9 cellular contexts compared by ENCODE assay signal in the genomic region with DNA sequence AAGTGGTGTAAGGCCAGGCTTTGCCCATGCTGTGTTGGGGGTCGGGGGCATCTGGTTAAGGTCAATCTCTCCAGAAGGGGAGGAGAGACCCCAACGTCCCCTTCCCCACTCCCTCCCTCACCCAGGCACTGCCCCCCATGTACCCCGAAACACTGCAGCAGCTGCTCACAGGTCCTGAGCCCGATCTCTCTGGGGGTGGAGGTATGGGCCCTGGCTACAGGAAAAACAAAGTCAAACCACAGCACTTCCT. TPM values are rescaled to one million over a fixed set of nuclear protein-coding genes. Genes with fewer than 3 reads are reported as not detected.
DNase-seq lines count a peak whose midpoint lies in the region; ATAC-seq and TF ChIP-seq lines count a peak whose summit lies in the region.
"Had no signal": no experiment of that assay in that cellular context is flagged by ENCODE, and none has a peak within 500 bp of the region (broad histone marks: within the 10 kb centered on the region; RNA-seq: fewer than 3 reads in every experiment).

No MANE protein-coding gene starts in this region.

- H2AFZ ChIP-seq in mesenchymal stem cell (ENCODE audit: low read depth, low read length): no peak overlapping the region

- H3K4me3 ChIP-seq in cardiac muscle cell (no peak overlapping the region), mesenchymal stem cell (ENCODE audit: insufficient read depth in 1 of 2, low read depth in 1 of 2, low read length in 2 of 2) (no peak overlapping the region), upper lobe of right lung (no peak overlapping the region)

- H3K79me1 ChIP-seq in mesenchymal stem cell (replicated peaks; ENCODE audit: low read length, poor library complexity, severe bottlenecking): no peaks in the 10 kb centered on the region

- H3K9me3 ChIP-seq in cardiac muscle cell (ENCODE audit: low read depth): no peaks in the 10 kb centered on the region
- H3K9me3 ChIP-seq in mesenchymal stem cell (ENCODE audit: control insufficient read depth, low read length): no peaks in the 10 kb centered on the region
- H3K9me3 ChIP-seq in upper lobe of right lung: no peaks in the 10 kb centered on the region

- H3K36me3 Mint-ChIP-seq in activated T-helper 2 cell treated with anti-CD3 and anti-CD28 coated beads, Interferon-gamma antibody, Interleukin-2, Interleukin-4, amounts not matched to agents 10 μg/mL and 5 μg/mL and 100 μg/mL, durations not matched to agents 14 hours and 24 hours and 36 hours (ENCODE audit: low read depth): peaks cover 32% of the 10 kb centered on the region

- H4K8ac ChIP-seq in mesenchymal stem cell (ENCODE audit: low read length): peak overlapping the region; percentile 19

- H3K9ac ChIP-seq in mesenchymal stem cell (ENCODE audit: low read length): no peak overlapping the region

- H3K4ac ChIP-seq in mesenchymal stem cell (ENCODE audit: low read depth in 1 of 2, low read length in 2 of 2): peak overlapping the region in 1 of 2 experiments; percentile 41

- H3K9me3 Mint-ChIP-seq in activated T-helper 2 cell treated with anti-CD3 and anti-CD28 coated beads, Interferon-gamma antibody, Interleukin-2, Interleukin-4, amounts not matched to agents 10 μg/mL and 5 μg/mL and 100 μg/mL, durations not matched to agents 14 hours and 24 hours and 36 hours: no peaks in the 10 kb centered on the region

- H3K36me3 ChIP-seq in cardiac muscle cell (peaks cover 7% of the 10 kb centered on the region), mesenchymal stem cell (ENCODE audit: control insufficient read depth in 1 of 2, insufficient read depth in 2 of 2, low read depth in 1 of 2, low read length in 2 of 2) (peaks cover 21 to 47% of the 10 kb centered on the region in 2 experiments), upper lobe of right lung (peaks cover 19% of the 10 kb centered on the region)

- 78% methylated on average over 3 of the region's 4 CpGs for WGBS in mesenchymal stem cell

- H3K27me3 ChIP-seq in cardiac muscle cell (no peaks in the 10 kb centered on the region), mesenchymal stem cell (ENCODE audit: control insufficient read depth in 1 of 2, insufficient read depth in 1 of 2, low read length in 2 of 2) (peaks cover 0 to 16% of the 10 kb centered on the region in 2 experiments), upper lobe of right lung (no peaks in the 10 kb centered on the region)

- peak overlapping the region; percentile 30 for H3K4me2 ChIP-seq in mesenchymal stem cell (ENCODE audit: low read length, poor library complexity, severe bottlenecking)

- H2BK15ac ChIP-seq in mesenchymal stem cell (ENCODE audit: low read depth, poor library complexity, severe bottlenecking): peak overlapping the region; percentile 82

- peak overlapping the region; percentile 85 for H3K27ac Mint-ChIP-seq in activated T-helper 2 cell treated with anti-CD3 and anti-CD28 coated beads, Interferon-gamma antibody, Interleukin-2, Interleukin-4, amounts not matched to agents 10 μg/mL and 5 μg/mL and 100 μg/mL, durations not matched to agents 14 hours and 24 hours and 36 hours

- no peak overlapping the region for H3K14ac ChIP-seq in mesenchymal stem cell (ENCODE audit: low read length in 2 of 2)

- H2BK120ac ChIP-seq in mesenchymal stem cell (ENCODE audit: low read depth, low read length): no peak overlapping the region

- H3K27ac ChIP-seq in cardiac muscle cell (peak overlapping the region; percentile 75), mesenchymal stem cell (ENCODE audit: low read length, poor library complexity, severe bottlenecking) (peak overlapping the region; percentile 82), upper lobe of right lung (peak overlapping the region; percentile 58)

- H2BK12ac ChIP-seq in mesenchymal stem cell (ENCODE audit: low read length in 2 of 2): peak overlapping the region in 1 of 2 experiments; percentile 18

- H3K4me3 Mint-ChIP-seq in activated T-helper 2 cell treated with anti-CD3 and anti-CD28 coated beads, Interferon-gamma antibody, Interleukin-2, Interleukin-4, amounts not matched to agents 10 μg/mL and 5 μg/mL and 100 μg/mL, durations not matched to agents 14 hours and 24 hours and 36 hours (ENCODE audit: low read depth): peak overlapping the region; percentile 62

- intact Hi-C loops in cardiac septum (cut with DNase I) (no loop called here), upper lobe of right lung (cut with DNase I) (no loop called here)
- intact Hi-C loops in activated T-helper 2 cell treated with anti-CD3 and anti-CD28 coated beads, Interferon-gamma antibody, Interleukin-2, Interleukin-4, amounts not matched to agents 10 μg/mL and 5 μg/mL and 100 μg/mL, durations not matched to agents 14 hours and 24 hours and 36 hours (cut with micrococcal nuclease): loop anchor here (5.0 kb wide), 1 partner anchor 198 kb away; the partner anchor contains the start of genes MRPS12 and SARS2

- TF ChIP-seq CTCF in cardiac muscle cell (IDR thresholded peaks at IDR 0.05; ENCODE audit: low read depth, low read length): no peak
- no peak for TF ChIP-seq CTCF in upper lobe of right lung (IDR thresholded peaks at IDR 0.05)

- H3K27me3 Mint-ChIP-seq in activated T-helper 2 cell treated with anti-CD3 and anti-CD28 coated beads, Interferon-gamma antibody, Interleukin-2, Interleukin-4, amounts not matched to agents 10 μg/mL and 5 μg/mL and 100 μg/mL, durations not matched to agents 14 hours and 24 hours and 36 hours (ENCODE audit: low read depth): peaks cover 6% of the 10 kb centered on the region

- no peak for DNase-seq in cardiac muscle cell (ENCODE audit: low read depth in 1 of 2, low spot score in 1 of 2)
- DNase-seq in cardiac septum (ENCODE audit: low spot score): no peak
- DNase-seq in activated T-helper 2 cell treated with anti-CD3 and anti-CD28 coated beads, Interferon-gamma antibody, Interleukin-2, Interleukin-4, amounts not matched to agents 10 μg/mL and 5 μg/mL and 100 μg/mL, durations not matched to agents 14 hours and 24 hours and 36 hours (ENCODE audit: low spot score): no peak
- DNase-seq in mesenchymal stem cell: no peak
- DNase-seq in upper lobe of right lung: no peak

- H3K4me1 ChIP-seq in cardiac muscle cell (ENCODE audit: low read depth): no peaks in the 10 kb centered on the region
- peaks cover 43% of the 10 kb centered on the region for H3K4me1 ChIP-seq in mesenchymal stem cell (ENCODE audit: control insufficient read depth, insufficient read depth, low read depth, low read length)
- H3K4me1 ChIP-seq in upper lobe of right lung: peaks cover 33% of the 10 kb centered on the region

- peak overlapping the region; percentile 25 for H2AK5ac ChIP-seq in mesenchymal stem cell (ENCODE audit: low read length, severe bottlenecking)

- H2BK5ac ChIP-seq in mesenchymal stem cell (ENCODE audit: low read depth, low read length, poor library complexity, severe bottlenecking): no peak overlapping the region

- peak overlapping the region; percentile 44 for H4K91ac ChIP-seq in mesenchymal stem cell (ENCODE audit: low read length)

- H3K4me1 Mint-ChIP-seq in activated T-helper 2 cell treated with anti-CD3 and anti-CD28 coated beads, Interferon-gamma antibody, Interleukin-2, Interleukin-4, amounts not matched to agents 10 μg/mL and 5 μg/mL and 100 μg/mL, durations not matched to agents 14 hours and 24 hours and 36 hours (ENCODE audit: low read depth): peaks cover 37% of the 10 kb centered on the region

- H3K23ac ChIP-seq in mesenchymal stem cell (ENCODE audit: low read length in 2 of 2): no peak overlapping the region

- ATAC-seq in upper lobe of right lung (no peak), HG02840 (IDR thresholded peaks at IDR 0.05; ENCODE audit: low FRiP score, unreplicated experiment) (no peak), HG03521 (IDR thresholded peaks at IDR 0.05; ENCODE audit: unreplicated experiment) (no peak)
- ATAC-seq in activated CD4-positive, CD25-positive, alpha-beta regulatory T cell treated with anti-CD3 and anti-CD28 coated beads, Interleukin-2, amount 50 U/mL, for 24 hours: no peak
- ATAC-seq: left lobe of liver had no signal

- H3K18ac ChIP-seq in mesenchymal stem cell (ENCODE audit: low read depth in 1 of 2, low read length in 2 of 2): no peak overlapping the region

RNA-seq across cellular contexts. Expression of gene CAPN12, which starts 10.2 kb away (rescaled TPM):
- total RNA-seq in cardiac muscle cell: 1.6 and 10.9 TPM in 2 replicates
- 1.3 and 3.4 TPM in 2 replicates for polyA plus RNA-seq in cardiac muscle cell
- total RNA-seq in cardiac septum: 1.7 TPM
- total RNA-seq in activated T-helper 2 cell treated with anti-CD3 and anti-CD28 coated beads, Interferon-gamma antibody, Interleukin-2, Interleukin-4, amounts not matched to agents 10 μg/mL and 5 μg/mL and 100 μg/mL, durations not matched to agents 14 hours and 24 hours and 36 hours: 2.9 and 3.6 TPM in 2 replicates
- polyA plus RNA-seq in mesenchymal stem cell (2013, experiment 1 of 2): 1.6 TPM
- polyA plus RNA-seq in mesenchymal stem cell (2013, experiment 2 of 2): 1.5 TPM
- total RNA-seq in upper lobe of right lung: 14.4 TPM

RNA-seq across cellular contexts. Expression of gene LGALS7, which starts 39.2 kb away (rescaled TPM):
- total RNA-seq in cardiac muscle cell (not detected in 2 replicates), cardiac septum (not detected), upper lobe of right lung (not detected)
- not detected in 2 replicates for polyA plus RNA-seq in cardiac muscle cell
- not detected in 2 replicates for total RNA-seq in activated T-helper 2 cell treated with anti-CD3 and anti-CD28 coated beads, Interferon-gamma antibody, Interleukin-2, Interleukin-4, amounts not matched to agents 10 μg/mL and 5 μg/mL and 100 μg/mL, durations not matched to agents 14 hours and 24 hours and 36 hours
- not detected for polyA plus RNA-seq in mesenchymal stem cell (2013, experiment 1 of 2)
- not detected for polyA plus RNA-seq in mesenchymal stem cell (2013, experiment 2 of 2)
- total RNA-seq: left lobe of liver had no signal

RNA-seq across cellular contexts. Expression of gene LGALS7B, which starts 54.9 kb away (rescaled TPM):
- not detected in 2 replicates for total RNA-seq in cardiac muscle cell
- polyA plus RNA-seq in cardiac muscle cell: not detected in 2 replicates
- total RNA-seq in cardiac septum: not detected
- total RNA-seq in activated T-helper 2 cell treated with anti-CD3 and anti-CD28 coated beads, Interferon-gamma antibody, Interleukin-2, Interleukin-4, amounts not matched to agents 10 μg/mL and 5 μg/mL and 100 μg/mL, durations not matched to agents 14 hours and 24 hours and 36 hours: not detected in 2 replicates
- not detected for polyA plus RNA-seq in mesenchymal stem cell (2013, experiment 1 of 2)
- polyA plus RNA-seq in mesenchymal stem cell (2013, experiment 2 of 2): not detected
- total RNA-seq in upper lobe of right lung: 3.2 TPM
- total RNA-seq: left lobe of liver had no signal
